ENCODE assay signal across 13 cellular contexts in genomic region chr11:59839615-59840014, GRCh38. TPM values are rescaled to one million over a fixed set of nuclear protein-coding genes. Genes with fewer than 3 reads are reported as not detected.
"Had no signal": no experiment of that assay in that cellular context is flagged by ENCODE, and none has a peak within 500 bp of the region (broad histone marks: within the 10 kb centered on the region; RNA-seq: fewer than 3 reads in every experiment).

No MANE protein-coding gene starts in this region.

- H3K9me3 ChIP-seq: HAP-1 had no signal

- FAIRE-seq: HepG2 had no signal

- H3K4me3 ChIP-seq: GM23248, HAP-1 had no signal

- H3K4me2 ChIP-seq: KMS-11 had no signal

- H3K36me3 ChIP-seq: HAP-1 had no signal

- H2AFZ ChIP-seq: GM23248 had no signal

- ATAC-seq: HCT116, HepG2 had no signal

- H3K27ac ChIP-seq: GM23248, HL-60, KMS-11 had no signal

- H3K9ac ChIP-seq: GM23248, KMS-11 had no signal

- DNase-seq: GM23248, GOT3, H7, HFFc6, KBM-7 had no signal

RNA-seq across cellular contexts. Expression of gene CBLIF, which starts 5.7 kb away (rescaled TPM):
- total RNA-seq: GM23248, H4, H7, HepG2, HFFc6, HT1080 had no signal
- polyA plus RNA-seq: GM23248, HepG2, IgD-negative memory B cell had no signal

RNA-seq across cellular contexts. Expression of gene TCN1, which starts 26.7 kb away (rescaled TPM):
- total RNA-seq: GM23248, H4, H7, HepG2, HFFc6 had no signal
- polyA plus RNA-seq: GM23248, HepG2, IgD-negative memory B cell had no signal

RNA-seq across cellular contexts. Expression of gene OOSP3, which starts 39.0 kb away (rescaled TPM):
- total RNA-seq: GM23248, H4, H7, HepG2, HFFc6 had no signal
- polyA plus RNA-seq: GM23248, HepG2, IgD-negative memory B cell had no signal
